ENCODE assay signal across 3 cellular contexts in genomic region chr19:41097302-41097701, GRCh38.
TF ChIP-seq lines count a peak whose summit lies in the region.

No MANE protein-coding gene starts in this region.

TF ChIP-seq in HepG2, 621 proteins besides CTCF, POLR2A, EP300 and RAD21:
- no peak for TF ChIP-seq YEATS4 (CRISPR knock-in tag; IDR thresholded peaks at IDR 0.05; ENCODE audit: borderline replicate concordance)
- TF ChIP-seq ZNF7 (CRISPR knock-in tag; IDR thresholded peaks at IDR 0.05): peak; percentile 88

TF ChIP-seq in A549, 52 proteins besides CTCF, POLR2A, EP300 and RAD21:
- no peak for TF ChIP-seq USF2 (IDR thresholded peaks at IDR 0.05)
- no peak for TF ChIP-seq SREBF2 (IDR thresholded peaks at IDR 0.05)
- no peak for TF ChIP-seq EHF (CRISPR knock-in tag; IDR thresholded peaks at IDR 0.05)
- no peak for TF ChIP-seq ELK1 (IDR thresholded peaks at IDR 0.05; ENCODE audit: low read depth, low read length)
- peak; percentile 87 for TF ChIP-seq ZFP36 (IDR thresholded peaks at IDR 0.05; ENCODE audit: borderline replicate concordance, partially characterized antibody)
- no peak for TF ChIP-seq REST (IDR thresholded peaks at IDR 0.05)
- TF ChIP-seq NR3C1 (IDR thresholded peaks at IDR 0.05): no peak

TF ChIP-seq in K562, 482 proteins besides CTCF, POLR2A, EP300 and RAD21:
- peak; percentile 61 for TF ChIP-seq RBM25 (IDR thresholded peaks at IDR 0.05; ENCODE audit: low read depth, low read length, severe bottlenecking)
- no peak for TF ChIP-seq RREB1 (CRISPR knock-in tag; IDR thresholded peaks at IDR 0.05)
- TF ChIP-seq ZNF24 (IDR thresholded peaks at IDR 0.05): no peak
- TF ChIP-seq ZNF316 (IDR thresholded peaks at IDR 0.05): no peak
- TF ChIP-seq LARP7 (IDR thresholded peaks at IDR 0.05): no peak
- TF ChIP-seq FOS (IDR thresholded peaks at IDR 0.05; ENCODE audit: extremely low read depth, insufficient read length): no peak
- no peak for TF ChIP-seq HMGXB4 (CRISPR knock-in tag; IDR thresholded peaks at IDR 0.05)
- TF ChIP-seq ZNF143 (CRISPR knock-in tag; IDR thresholded peaks at IDR 0.05): no peak
- TF ChIP-seq ZNF395 (CRISPR knock-in tag; IDR thresholded peaks at IDR 0.05): no peak
- no peak for TF ChIP-seq KLF10 (CRISPR knock-in tag; IDR thresholded peaks at IDR 0.05)
- peak; percentile 41 for TF ChIP-seq ZFP36 (IDR thresholded peaks at IDR 0.05; ENCODE audit: low read depth, low read length, partially characterized antibody)
TF ChIP-seq in K562: peak in this region for 2.
